10 cellular contexts compared by ENCODE assay signal in the genomic region with DNA sequence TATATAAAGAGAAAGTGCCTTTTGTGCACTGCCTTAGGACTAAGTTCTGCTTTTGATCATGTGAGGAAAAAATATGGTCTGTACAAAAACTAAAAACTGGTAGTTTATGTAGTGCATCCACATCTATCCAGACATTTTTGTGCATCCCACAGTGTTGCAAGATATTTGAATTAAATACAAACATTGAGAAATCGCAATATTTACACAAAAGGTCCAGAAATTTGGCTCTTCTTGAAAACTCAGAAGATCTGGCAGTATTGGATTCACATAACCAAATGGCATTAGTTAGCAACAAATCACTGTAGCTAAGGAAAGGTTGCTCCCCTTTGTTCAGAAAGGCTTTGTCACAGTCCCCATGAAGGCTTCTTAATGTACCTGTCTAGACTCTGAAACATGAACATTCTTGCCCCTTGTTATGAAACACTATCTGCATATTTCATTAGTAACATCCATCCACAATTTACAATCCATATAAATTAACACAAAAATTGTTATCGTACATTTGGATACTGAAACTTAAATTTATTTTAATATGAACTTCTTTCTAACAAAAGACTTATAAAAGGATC. TPM values are rescaled to one million over a fixed set of nuclear protein-coding genes. Genes with fewer than 3 reads are reported as not detected.
DNase-seq lines count a peak whose midpoint lies in the region; ATAC-seq and TF ChIP-seq lines count a peak whose summit lies in the region.
"Had no signal": no experiment of that assay in that cellular context is flagged by ENCODE, and none has a peak within 500 bp of the region (broad histone marks: within the 10 kb centered on the region; RNA-seq: fewer than 3 reads in every experiment).

No MANE protein-coding gene starts in this region.

- CTCF ChIA-PET in CD4-positive, alpha-beta memory T cell (lab: Charles Lee; ENCODE audit: partially characterized antibody), result no interaction called here

- POLR2A ChIA-PET in CD4-positive, alpha-beta memory T cell (lab: Charles Lee; ENCODE audit: partially characterized antibody), result no interaction called here

- no peak overlapping the region for H3K9ac ChIP-seq in KMS-11
- H3K9ac ChIP-seq in colonic mucosa (ENCODE audit: low read depth in 2 of 2, low read length in 2 of 2), result no peak overlapping the region

- WGBS in testis, 2 donors, result 77 to 84% methylated on average over 2 of the region's 2 CpGs

- H3K9me3 Mint-ChIP-seq in CD4-positive, alpha-beta memory T cell, result no peaks in the 10 kb centered on the region
- peaks cover 0 to 3% (median 0%) of the 10 kb centered on the region in 7 donors for H3K9me3 Mint-ChIP-seq in naive B cell

- H3K4me1 ChIP-seq in CD4-positive, alpha-beta memory T cell (ENCODE audit: insufficient read depth, low read length), result peaks cover 56% of the 10 kb centered on the region
- H3K4me1 ChIP-seq in KMS-11 (ENCODE audit: low read depth, poor library complexity, severe bottlenecking), result peaks cover 26% of the 10 kb centered on the region
- H3K4me1 ChIP-seq in colonic mucosa, result peaks cover 11% of the 10 kb centered on the region
- H3K4me1 ChIP-seq in testis, result peaks cover 12% of the 10 kb centered on the region

- TF ChIP-seq POLR2A in testis (IDR thresholded peaks at IDR 0.05), result no peak

- peak overlapping the region in 1 of 2 donors; percentile 90 for H3K4me3 ChIP-seq in CD4-positive, alpha-beta memory T cell (ENCODE audit: low read length in 2 of 2)
- no peak overlapping the region for H3K4me3 ChIP-seq in KMS-11 (IDR thresholded peaks at IDR 0.05; ENCODE audit: insufficient read depth, low read depth, low read length)
- H3K4me3 ChIP-seq in colonic mucosa, result peak overlapping the region; percentile 66
- H3K4me3 ChIP-seq in testis, result no peak overlapping the region

- no peak overlapping the region for H3K27ac ChIP-seq in CD4-positive, alpha-beta memory T cell (ENCODE audit: low read depth, low read length)
- H3K27ac ChIP-seq in KMS-11 (no peak overlapping the region), colonic mucosa (no peak overlapping the region), testis (no peak overlapping the region)

- H3K4me3 Mint-ChIP-seq in CD4-positive, alpha-beta memory T cell, result peak overlapping the region in 7 of 8 donors; percentile 93 to 100 (median 98)
- H3K4me3 Mint-ChIP-seq in naive B cell, result peak overlapping the region in 7 of 8 donors; percentile 83 to 100 (median 96)

- DNase-seq in CD4-positive, alpha-beta memory T cell, result no peak
- DNase-seq in colonic mucosa, result no peak
- no peak for DNase-seq in naive B cell
- no peak for DNase-seq in NCI-H2081 treated with DMSO at 0.1 percent for 48 hours (lab: John Stamatoyannopoulos, UW)
- DNase-seq in testis, result no peak
- DNase-seq: cortex of kidney, occipital lobe had no signal

- H3K36me3 Mint-ChIP-seq in CD4-positive, alpha-beta memory T cell, result peaks cover 28 to 56% of the 10 kb centered on the region in 2 donors
- peaks cover 0 to 8% of the 10 kb centered on the region in 2 donors for H3K36me3 Mint-ChIP-seq in naive B cell

- peak overlapping the region; percentile 92 for H3K4me2 ChIP-seq in KMS-11

- H3K27me3 ChIP-seq in CD4-positive, alpha-beta memory T cell (ENCODE audit: insufficient read depth, low read length), result no peaks in the 10 kb centered on the region
- H3K27me3 ChIP-seq in KMS-11 (ENCODE audit: insufficient read depth, low read depth), result no peaks in the 10 kb centered on the region
- no peaks in the 10 kb centered on the region for H3K27me3 ChIP-seq in colonic mucosa
- H3K27me3 ChIP-seq in testis, result no peaks in the 10 kb centered on the region

- intact Hi-C loops in CD4-positive, alpha-beta memory T cell (cut with micrococcal nuclease), result loop anchor here (5.0 kb wide), 2 partner anchors 938 to 1822 kb away; partner anchors contain the start of gene RIF1
- intact Hi-C loops in colonic mucosa (cut with DNase I) (no loop called here), testis (cut with DNase I; ENCODE audit: low total_unique reads) (no loop called here)

- H3K36me3 ChIP-seq in CD4-positive, alpha-beta memory T cell (ENCODE audit: insufficient read depth, low read length), result peaks cover 16% of the 10 kb centered on the region
- H3K36me3 ChIP-seq in KMS-11 (ENCODE audit: insufficient read depth), result peaks cover 3% of the 10 kb centered on the region
- H3K36me3 ChIP-seq in colonic mucosa, result no peaks in the 10 kb centered on the region
- H3K36me3 ChIP-seq in testis (ENCODE audit: low read depth, missing control alignments), result no peaks in the 10 kb centered on the region

- H3K9me3 ChIP-seq in CD4-positive, alpha-beta memory T cell (ENCODE audit: control insufficient read depth in 1 of 2, low read length in 2 of 2), result no peaks in the 10 kb centered on the region
- H3K9me3 ChIP-seq in colonic mucosa (no peaks in the 10 kb centered on the region), testis (no peaks in the 10 kb centered on the region)

- H2AFZ ChIP-seq in KMS-11 (ENCODE audit: low read depth), result no peak overlapping the region

- H3K27me3 Mint-ChIP-seq in CD4-positive, alpha-beta memory T cell, result peaks cover 0 to 4% of the 10 kb centered on the region in 2 donors
- H3K27me3 Mint-ChIP-seq in naive B cell, result peaks cover 10 to 16% (median 10%) of the 10 kb centered on the region in 3 donors

- no peak for TF ChIP-seq CTCF in KMS-11 (conservative IDR thresholded peaks at IDR 0.05; ENCODE audit: low read depth, low read length)
- no peak for TF ChIP-seq CTCF in colonic mucosa (IDR thresholded peaks at IDR 0.05)
- TF ChIP-seq CTCF in testis (IDR thresholded peaks at IDR 0.05), result no peak

- peaks cover 51% of the 10 kb centered on the region for H3K79me2 ChIP-seq in KMS-11 (ENCODE audit: insufficient read depth, low read depth)

- ATAC-seq in naive B cell (ENCODE audit: low read depth in 2 of 2) (no peak), GM18517 (IDR thresholded peaks at IDR 0.05; ENCODE audit: unreplicated experiment) (no peak), GM21619 (IDR thresholded peaks at IDR 0.05; ENCODE audit: unreplicated experiment) (no peak)

- peaks cover 31 to 70% (median 55%) of the 10 kb centered on the region in 4 donors for H3K4me1 Mint-ChIP-seq in CD4-positive, alpha-beta memory T cell
- peaks cover 35 to 38% (median 37%) of the 10 kb centered on the region in 3 donors for H3K4me1 Mint-ChIP-seq in naive B cell

- H4K20me1 ChIP-seq in KMS-11 (ENCODE audit: insufficient read depth), result no peaks in the 10 kb centered on the region

- H3K27ac Mint-ChIP-seq in CD4-positive, alpha-beta memory T cell, result peak overlapping the region in 5 of 7 donors; percentile 32 to 99 (median 98)
- peak overlapping the region in 2 of 6 donors; percentile 17 to 99 for H3K27ac Mint-ChIP-seq in naive B cell

RNA-seq across cellular contexts. Expression of gene MMADHC, which starts 2.2 kb away (rescaled TPM):
- total RNA-seq in CD4-positive, alpha-beta memory T cell, result 10 to 100 TPM; 66.4 to 69.4 TPM
- polyA plus RNA-seq in CD4-positive, alpha-beta memory T cell, result 100 to 1,000 TPM; 113 to 163 TPM
- total RNA-seq in colonic mucosa, result 100 to 1,000 TPM; 110 to 127 TPM
- 100 to 1,000 TPM; 100 to 164 (median 137) TPM for polyA plus RNA-seq in naive B cell (ENCODE audit: low read depth in 6 of 6)
- 10 to 100 TPM; 46.2 to 55.3 TPM for total RNA-seq in testis
- polyA plus RNA-seq in testis (ENCODE audit: insufficient read depth, low read depth, low replicate concordance), result 133 TPM
